Comparison of ENCODE assay signal across 1 cellular context in the genomic region with DNA sequence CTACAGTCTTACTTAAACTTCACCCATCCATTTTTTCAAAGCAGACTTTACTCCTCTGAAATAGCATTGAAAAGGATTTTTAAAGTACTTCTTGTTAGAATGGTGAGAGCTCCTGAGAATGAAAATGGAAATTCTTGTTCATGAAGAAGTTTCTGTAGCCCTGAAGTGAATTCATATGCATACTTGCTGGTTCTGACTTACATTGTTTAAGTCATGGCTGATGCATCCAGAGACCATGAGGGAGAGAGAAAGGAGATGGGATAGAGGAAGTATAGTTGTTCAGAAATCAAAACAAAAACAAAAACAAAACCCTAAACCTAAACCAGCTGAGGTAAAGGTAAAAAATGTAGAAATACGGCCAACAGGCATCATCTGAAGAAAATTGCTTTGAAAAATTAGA.
TF ChIP-seq lines count a peak whose summit lies in the region.

No MANE protein-coding gene starts in this region.

TF ChIP-seq in K562, 482 proteins besides CTCF, POLR2A, EP300 and RAD21 (continued from another document):
- no peak for TF ChIP-seq TCFL5 (CRISPR knock-in tag; conservative IDR thresholded peaks at IDR 0.05)
